ENCODE assay signal across 1 cellular context in genomic region chr10:132273966-132274365, GRCh38.
TF ChIP-seq lines count a peak whose summit lies in the region.

No MANE protein-coding gene starts in this region.

TF ChIP-seq in IMR-90, 13 proteins besides CTCF, POLR2A, EP300 and RAD21 (continued from another document):
- TF ChIP-seq CEBPB (IDR thresholded peaks at IDR 0.05; ENCODE audit: low read depth, low read length): no peak
TF ChIP-seq in IMR-90: peak in this region for 0.
